Comparison of ENCODE assay signal across 29 cellular contexts in genomic region chr1:23460519-23460918, GRCh38. TPM values are rescaled to one million over a fixed set of nuclear protein-coding genes. Genes with fewer than 3 reads are reported as not detected.
"Had no signal": no experiment of that assay in that cellular context is flagged by ENCODE, and none has a peak within 500 bp of the region (broad histone marks: within the 10 kb centered on the region; RNA-seq: fewer than 3 reads in every experiment).

No MANE protein-coding gene starts in this region.

- H3K27ac ChIP-seq: coronary artery, epithelial cell of prostate, gastroesophageal sphincter, heart right ventricle, lower lobe of right lung, neutrophil, pancreas, suprapubic skin, transverse colon, upper lobe of right lung, uterus had no signal

- H3K4me2 ChIP-seq: smooth muscle cell had no signal

- H3K36me3 ChIP-seq: neutrophil, pancreas, suprapubic skin, transverse colon, upper lobe of right lung, uterus had no signal

- H3K9me3 ChIP-seq: gastroesophageal sphincter, heart right ventricle, lower lobe of right lung, neutrophil, pancreas, suprapubic skin, transverse colon, upper lobe of right lung, uterus had no signal

- ATAC-seq: esophagus mucosa; gastroesophageal sphincter; heart right ventricle; left ventricle myocardium superior; lower lobe of right lung; natural killer cell; pancreas; sciatic nerve; stimulated activated naive CD8-positive, alpha-beta T cell treated with anti-CD3 and anti-CD28 coated beads, Interleukin-15, amount 100 ng/mL, for 72 hours; upper lobe of right lung had no signal

- DNase-seq: dermis blood vessel endothelial cell; effector memory CD4-positive, alpha-beta T cell; foreskin fibroblast; heart right ventricle; hypothalamus; immature natural killer cell; islet precursor cell; left ventricle myocardium superior; lower lobe of right lung; natural killer cell; pancreas; stimulated activated CD4-positive, alpha-beta T cell treated with anti-CD3 and anti-CD28 coated beads, Interleukin-12 subunit alpha, Interleukin-12 subunit beta, amount 100 ng/mL, for 4 hours; stimulated activated CD4-positive, alpha-beta T cell treated with anti-CD3 and anti-CD28 coated beads, Interleukin-1b, Interleukin-23, amount 100 ng/mL, for 48 hours; stimulated activated CD4-positive, alpha-beta T cell treated with anti-CD3 and anti-CD28 coated beads, Interleukin-4, amount 100 ng/mL, for 1 hour; stimulated activated CD8-positive, alpha-beta memory T cell treated with anti-CD3 and anti-CD28 coated beads, Interleukin-4, amount 100 ng/mL, for 48 hours; stimulated activated naive CD4-positive, alpha-beta T cell; stimulated activated naive CD8-positive, alpha-beta T cell treated with anti-CD3 and anti-CD28 coated beads, Interleukin-15, amount 100 ng/mL, for 72 hours; transverse colon; upper lobe of right lung; uterus had no signal

- H3K4me1 ChIP-seq: pancreas, transverse colon, uterus had no signal

- H3K27me3 ChIP-seq: gastroesophageal sphincter, heart right ventricle, pancreas, suprapubic skin, transverse colon, upper lobe of right lung, uterus had no signal

- FAIRE-seq: pancreas had no signal

- H3K4me3 ChIP-seq: coronary artery, gastroesophageal sphincter, heart right ventricle, lower lobe of right lung, pancreas, smooth muscle cell, suprapubic skin, transverse colon, upper lobe of right lung, uterus had no signal

RNA-seq across cellular contexts. Expression of gene ASAP3, which starts 23.5 kb away (rescaled TPM):
- polyA plus RNA-seq: immature natural killer cell had no signal

RNA-seq across cellular contexts. Expression of gene TCEA3, which starts 36.0 kb away (rescaled TPM):
- polyA plus RNA-seq: neural cell had no signal
